ENCODE assay signal across 37 cellular contexts in the genomic region with DNA sequence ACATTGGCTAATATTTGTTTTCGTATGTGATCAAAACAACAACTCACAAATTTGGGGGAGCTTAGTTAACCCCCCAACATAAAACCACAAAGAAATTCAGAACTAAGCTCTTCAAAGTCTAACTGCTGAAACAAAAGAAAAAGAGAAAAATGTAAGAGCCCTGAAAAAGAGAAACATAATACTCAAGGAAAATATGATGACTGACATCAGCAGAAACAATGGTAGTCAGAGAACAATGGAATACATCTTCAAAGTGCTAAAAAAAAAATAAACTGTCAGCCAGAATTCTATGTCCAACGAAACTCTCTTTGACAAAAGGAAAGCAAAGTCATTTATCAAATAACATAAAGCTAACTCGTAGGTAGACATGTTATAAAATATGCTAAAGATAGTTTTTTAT.
"Had no signal": no experiment of that assay in that cellular context is flagged by ENCODE, and none has a peak within 500 bp of the region (broad histone marks: within the 10 kb centered on the region; RNA-seq: fewer than 3 reads in every experiment).

No MANE protein-coding gene starts in this region.

- H3K36me3 ChIP-seq: adrenal gland, brain microvascular endothelial cell, gastrocnemius medialis, heart left ventricle, WERI-Rb-1 had no signal

- H3K27me3 ChIP-seq: adrenal gland, brain microvascular endothelial cell, dorsolateral prefrontal cortex, foreskin keratinocyte, gastrocnemius medialis, heart left ventricle had no signal

- ATAC-seq: activated CD4-positive, alpha-beta T cell treated with anti-CD3 and anti-CD28 coated beads for 36 hours; activated CD8-positive, alpha-beta memory T cell treated with anti-CD3 and anti-CD28 coated beads, Interleukin-2, amount 10 ng/mL, durations not matched to agents 7 days and 5 days; activated CD8-positive, alpha-beta T cell treated with anti-CD3 and anti-CD28 coated beads, Interleukin-2, amount 10 ng/mL, durations not matched to agents 7 days and 5 days; activated naive CD8-positive, alpha-beta T cell treated with anti-CD3 and anti-CD28 coated beads, Interleukin-2, amount 50 U/mL, for 24 hours; esophagus mucosa; foreskin keratinocyte; gastrocnemius medialis; heart left ventricle; T-helper 17 cell had no signal

- DNase-seq: activated CD4-positive, alpha-beta memory T cell treated with anti-CD3 and anti-CD28 coated beads for 36 hours; activated CD4-positive, alpha-beta T cell treated with anti-CD3 and anti-CD28 coated beads for 36 hours; activated CD4-positive, alpha-beta T cell treated with anti-CD3 and anti-CD28 coated beads, Interleukin-2, amount 10 ng/mL, durations not matched to agents 24 days and 14 days; activated CD4-positive, CD25-positive, alpha-beta regulatory T cell; activated CD4-positive, CD25-positive, alpha-beta regulatory T cell treated with anti-CD3 and anti-CD28 coated beads, Interleukin-2, amount 50 U/mL, for 72 hours; activated CD8-positive, alpha-beta memory T cell treated with anti-CD3 and anti-CD28 coated beads, Interleukin-2, amount 10 ng/mL, durations not matched to agents 7 days and 5 days; activated CD8-positive, alpha-beta memory T cell treated with anti-CD3 and anti-CD28 coated beads, Interleukin-2, amount 50 U/mL, for 4 hours; activated CD8-positive, alpha-beta T cell treated with anti-CD3 and anti-CD28 coated beads, Interleukin-2, amount 10 ng/mL, durations not matched to agents 7 days and 5 days; activated effector memory CD4-positive, alpha-beta T cell treated with anti-CD3 and anti-CD28 coated beads, Interleukin-2, amount 50 U/mL, for 16 hours; activated naive CD4-positive, alpha-beta T cell treated with anti-CD3 and anti-CD28 coated beads for 36 hours; activated naive CD8-positive, alpha-beta T cell treated with anti-CD3 and anti-CD28 coated beads for 36 hours; activated naive CD8-positive, alpha-beta T cell treated with anti-CD3 and anti-CD28 coated beads, Interleukin-2, amount 50 U/mL, for 24 hours; activated T-cell treated with anti-CD3 and anti-CD28 coated beads, Interleukin-2, amount 50 U/mL, for 1 hour; activated T-cell treated with anti-CD3 and anti-CD28 coated beads, Interleukin-2, amount 50 U/mL, for 48 hours; adrenal gland; amygdala; aorta; brain microvascular endothelial cell; dorsolateral prefrontal cortex; effector memory CD4-positive, alpha-beta T cell; endodermal cell; foreskin keratinocyte; gastrocnemius medialis; glutamatergic neuron; heart left ventricle; T-helper 1 cell; T-helper 17 cell; T1000; WERI-Rb-1 had no signal

- H3K4me1 ChIP-seq: adrenal gland, foreskin keratinocyte, gastrocnemius medialis, heart left ventricle had no signal

- H3K4me1 Mint-ChIP-seq: activated CD4-positive, alpha-beta T cell treated with anti-CD3 and anti-CD28 coated beads for 36 hours; activated CD4-positive, alpha-beta T cell treated with anti-CD3 and anti-CD28 coated beads, Interleukin-2, amount 10 ng/mL, durations not matched to agents 24 days and 14 days; activated CD8-positive, alpha-beta memory T cell treated with anti-CD3 and anti-CD28 coated beads, Interleukin-2, amount 10 ng/mL, durations not matched to agents 7 days and 5 days; activated naive CD4-positive, alpha-beta T cell treated with anti-CD3 and anti-CD28 coated beads, Interleukin-2, amount 50 U/mL, for 24 hours; activated naive CD8-positive, alpha-beta T cell treated with anti-CD3 and anti-CD28 coated beads for 36 hours; activated naive CD8-positive, alpha-beta T cell treated with anti-CD3 and anti-CD28 coated beads, Interleukin-2, amount 50 U/mL, for 24 hours; central memory CD8-positive, alpha-beta T cell; T-helper 17 cell had no signal

- H3K4me3 ChIP-seq: adrenal gland, coronary artery, dorsolateral prefrontal cortex, gastrocnemius medialis, heart left ventricle had no signal

- H3K36me3 Mint-ChIP-seq: activated CD4-positive, alpha-beta memory T cell treated with anti-CD3 and anti-CD28 coated beads for 36 hours; activated CD8-positive, alpha-beta memory T cell treated with anti-CD3 and anti-CD28 coated beads, Interleukin-2, amount 10 ng/mL, durations not matched to agents 7 days and 5 days; activated naive CD4-positive, alpha-beta T cell treated with anti-CD3 and anti-CD28 coated beads, Interleukin-2, amount 50 U/mL, for 24 hours; activated naive CD8-positive, alpha-beta T cell treated with anti-CD3 and anti-CD28 coated beads for 36 hours had no signal

- H3K27me3 Mint-ChIP-seq: activated CD4-positive, alpha-beta memory T cell treated with anti-CD3 and anti-CD28 coated beads for 36 hours; activated CD4-positive, alpha-beta T cell treated with anti-CD3 and anti-CD28 coated beads for 36 hours; activated CD4-positive, alpha-beta T cell treated with anti-CD3 and anti-CD28 coated beads, Interleukin-2, amount 10 ng/mL, durations not matched to agents 24 days and 14 days; activated CD8-positive, alpha-beta memory T cell treated with anti-CD3 and anti-CD28 coated beads, Interleukin-2, amount 10 ng/mL, durations not matched to agents 7 days and 5 days; activated naive CD4-positive, alpha-beta T cell treated with anti-CD3 and anti-CD28 coated beads, Interleukin-2, amount 50 U/mL, for 24 hours; activated naive CD8-positive, alpha-beta T cell treated with anti-CD3 and anti-CD28 coated beads for 36 hours; activated naive CD8-positive, alpha-beta T cell treated with anti-CD3 and anti-CD28 coated beads, Interleukin-2, amount 50 U/mL, for 24 hours; central memory CD8-positive, alpha-beta T cell; dendritic cell treated with granulocyte-macrophage colony-stimulating factor and Interleukin-4, amounts not matched to agents 40 ng/mL and 50 ng/mL, for 4 days; T-helper 17 cell had no signal

- H3K9me3 ChIP-seq: adrenal gland, gastrocnemius medialis had no signal

- H3K27ac ChIP-seq: adrenal gland, brain microvascular endothelial cell, coronary artery, dorsolateral prefrontal cortex, foreskin keratinocyte, gastrocnemius medialis, heart left ventricle, WERI-Rb-1 had no signal

- H3K27ac Mint-ChIP-seq: activated CD4-positive, alpha-beta memory T cell treated with anti-CD3 and anti-CD28 coated beads for 36 hours; activated CD4-positive, alpha-beta T cell treated with anti-CD3 and anti-CD28 coated beads for 36 hours; activated CD4-positive, alpha-beta T cell treated with anti-CD3 and anti-CD28 coated beads, Interleukin-2, amount 10 ng/mL, durations not matched to agents 24 days and 14 days; activated CD8-positive, alpha-beta memory T cell treated with anti-CD3 and anti-CD28 coated beads, Interleukin-2, amount 10 ng/mL, durations not matched to agents 7 days and 5 days; activated CD8-positive, alpha-beta T cell treated with anti-CD3 and anti-CD28 coated beads, Interleukin-2, amount 10 ng/mL, durations not matched to agents 7 days and 5 days; activated naive CD4-positive, alpha-beta T cell treated with anti-CD3 and anti-CD28 coated beads for 36 hours; activated naive CD4-positive, alpha-beta T cell treated with anti-CD3 and anti-CD28 coated beads, Interleukin-2, amount 50 U/mL, for 24 hours; activated naive CD8-positive, alpha-beta T cell treated with anti-CD3 and anti-CD28 coated beads for 36 hours; activated naive CD8-positive, alpha-beta T cell treated with anti-CD3 and anti-CD28 coated beads, Interleukin-2, amount 50 U/mL, for 24 hours; activated T-helper 1 cell treated with anti-CD3 and anti-CD28 coated beads, Interleukin-12 subunit alpha, Interleukin-12 subunit beta, Interleukin-2, Interleukin-4 antibody, amounts not matched to agents 30 ng/mL and 10 ng/mL and 1 ng/mL, durations not matched to agents 14 hours and 24 hours and 36 hours; activated T-helper 2 cell treated with anti-CD3 and anti-CD28 coated beads, Interferon-gamma antibody, Interleukin-2, Interleukin-4, amounts not matched to agents 10 μg/mL and 5 μg/mL and 100 μg/mL, durations not matched to agents 14 hours and 24 hours and 36 hours; dendritic cell treated with granulocyte-macrophage colony-stimulating factor and Interleukin-4, amounts not matched to agents 40 ng/mL and 50 ng/mL, for 4 days; endodermal cell; T-helper 17 cell; T-helper 2 cell treated with Interferon-gamma antibody and Interleukin-4, amounts not matched to agents 5 μg/mL and 100 μg/mL, for 36 hours had no signal

- H3K4me3 Mint-ChIP-seq: activated CD4-positive, alpha-beta memory T cell treated with anti-CD3 and anti-CD28 coated beads for 36 hours; activated CD4-positive, alpha-beta T cell treated with anti-CD3 and anti-CD28 coated beads for 36 hours; activated CD4-positive, alpha-beta T cell treated with anti-CD3 and anti-CD28 coated beads, Interleukin-2, amount 10 ng/mL, durations not matched to agents 24 days and 14 days; activated CD8-positive, alpha-beta memory T cell treated with anti-CD3 and anti-CD28 coated beads, Interleukin-2, amount 10 ng/mL, durations not matched to agents 7 days and 5 days; activated CD8-positive, alpha-beta T cell treated with anti-CD3 and anti-CD28 coated beads, Interleukin-2, amount 10 ng/mL, durations not matched to agents 7 days and 5 days; activated naive CD4-positive, alpha-beta T cell treated with anti-CD3 and anti-CD28 coated beads for 36 hours; activated naive CD4-positive, alpha-beta T cell treated with anti-CD3 and anti-CD28 coated beads, Interleukin-2, amount 50 U/mL, for 24 hours; activated naive CD8-positive, alpha-beta T cell treated with anti-CD3 and anti-CD28 coated beads for 36 hours; activated naive CD8-positive, alpha-beta T cell treated with anti-CD3 and anti-CD28 coated beads, Interleukin-2, amount 50 U/mL, for 24 hours; activated T-helper 1 cell treated with anti-CD3 and anti-CD28 coated beads, Interleukin-12 subunit alpha, Interleukin-12 subunit beta, Interleukin-2, Interleukin-4 antibody, amounts not matched to agents 30 ng/mL and 10 ng/mL and 1 ng/mL, durations not matched to agents 14 hours and 24 hours and 36 hours; central memory CD8-positive, alpha-beta T cell; dendritic cell treated with granulocyte-macrophage colony-stimulating factor and Interleukin-4, amounts not matched to agents 40 ng/mL and 50 ng/mL, for 4 days; endodermal cell; T-helper 17 cell; T-helper 2 cell treated with Interferon-gamma antibody and Interleukin-4, amounts not matched to agents 5 μg/mL and 100 μg/mL, for 36 hours had no signal
